ENCODE assay signal across 8 cellular contexts in the genomic region with DNA sequence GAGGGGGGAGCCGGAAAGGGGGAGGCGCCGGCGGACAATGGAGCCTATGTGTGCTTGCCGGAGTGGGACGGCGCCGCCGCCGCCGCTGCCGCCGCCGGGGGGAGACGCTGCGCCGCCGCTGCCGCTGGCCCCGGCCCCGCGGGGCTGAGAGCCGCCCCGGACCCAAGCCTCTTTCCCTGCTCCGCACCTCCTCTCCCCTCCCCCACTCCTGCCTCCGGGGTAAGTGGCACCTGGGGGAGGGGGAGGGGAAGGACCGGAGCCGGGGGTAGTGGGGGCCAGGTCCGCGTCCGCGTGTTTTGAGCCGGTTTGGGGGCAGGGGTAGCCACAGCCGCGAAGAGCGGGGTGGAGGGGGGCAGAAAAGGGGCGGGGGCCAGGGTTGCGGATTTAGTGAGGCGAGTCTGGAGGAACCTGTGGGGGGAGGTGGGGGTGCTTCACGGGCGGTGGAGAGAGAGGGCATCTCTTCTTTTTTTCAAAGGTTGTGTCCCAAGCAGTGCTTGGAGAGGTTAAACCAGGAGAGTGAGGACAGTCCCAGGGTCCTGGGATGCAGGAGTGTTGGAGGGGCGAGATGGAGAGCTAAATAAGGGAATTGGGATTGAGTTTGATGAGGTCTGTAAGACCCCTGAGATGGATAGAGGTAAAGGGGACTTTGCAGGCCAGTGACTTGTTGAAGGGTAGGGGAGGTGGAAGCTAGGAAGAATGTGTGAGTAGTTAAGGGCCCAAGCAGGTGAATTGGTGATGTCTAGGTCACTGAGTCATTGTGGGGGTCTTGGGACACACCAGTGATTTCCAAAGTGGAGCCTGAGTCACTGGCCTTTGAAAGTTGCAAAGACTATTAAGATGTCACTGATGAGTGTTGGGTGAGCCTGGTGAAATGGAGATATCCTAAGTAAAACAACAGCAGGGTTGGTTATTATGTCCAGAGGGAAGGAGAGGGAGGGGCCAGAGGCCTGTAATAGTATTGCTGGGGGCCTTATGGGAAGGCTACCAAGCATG. TPM values are rescaled to one million over a fixed set of nuclear protein-coding genes. Genes with fewer than 3 reads are reported as not detected.
A peak's percentile ranks its signal among the peaks of the same experiment; 100 is the strongest.
DNase-seq lines count a peak whose midpoint lies in the region; ATAC-seq and TF ChIP-seq lines count a peak whose summit lies in the region.

No MANE protein-coding gene starts in this region.

- H3K9ac ChIP-seq in BLaER1 (peak overlapping the region; percentile 84), mucosa of stomach (ENCODE audit: low read length) (peak overlapping the region; percentile 60)

- intact Hi-C loops in Panc1 (cut with micrococcal nuclease; ENCODE audit: unreplicated experiment) = no loop called here

- H3K27ac ChIP-seq in BLaER1 (peak overlapping the region; percentile 85), Panc1 (ENCODE audit: low read length) (peak overlapping the region; percentile 86), coronary artery (peak overlapping the region; percentile 75 to 94)

- no peaks in the 10 kb centered on the region for H3K9me3 ChIP-seq in BLaER1
- H3K9me3 ChIP-seq in Panc1 (ENCODE audit: control insufficient read depth, insufficient read depth, low read depth, low read length) = no peaks in the 10 kb centered on the region
- H3K9me3 ChIP-seq in mucosa of stomach (ENCODE audit: control insufficient read depth, low read length) = no peaks in the 10 kb centered on the region

- H4K20me1 ChIP-seq in BLaER1 = peaks cover 26% of the 10 kb centered on the region; the same call in 1 of the 2 replicates

- BruUV-seq in Panc1 (replicated peaks; lab: Mats Ljungman, UMichigan) = no TSS peak

- H3K27me3 ChIP-seq in BLaER1 (peaks cover 9% of the 10 kb centered on the region; the same call in 1 of the 2 replicates), Panc1 (ENCODE audit: control insufficient read depth, insufficient read depth, low read length) (peaks cover 14% of the 10 kb centered on the region), mucosa of stomach (ENCODE audit: control insufficient read depth, insufficient read depth, low read length) (no peaks in the 10 kb centered on the region)

- in situ Hi-C loops in Panc1 (cut with HindIII; ENCODE audit: low pct_unique_long_range_greater_than_20kb, low sequenced_read_pairs) = no loop called here

- H3K4me2 ChIP-seq in BLaER1 = peak overlapping the region; percentile 96

- CTCF ChIA-PET in Panc1 (lab: Charles Lee) = interaction anchor here (1.0 to 1.5 kb wide), 3 partner anchors 40 to 59 kb away, joined by 4 to 10 read pairs (median 6); a partner anchor contains a TSS

- TF ChIP-seq POLR2A in GM19193 (IDR thresholded peaks at IDR 0.05; ENCODE audit: extremely low read depth, insufficient read depth, insufficient read length) = peak; percentile 42

- H3K36me3 ChIP-seq in BLaER1 = peaks cover 9% of the 10 kb centered on the region
- H3K36me3 ChIP-seq in Panc1 (ENCODE audit: control insufficient read depth, insufficient read depth, low read length) = peaks cover 5% of the 10 kb centered on the region; the same call in 1 of the 2 replicates
- H3K36me3 ChIP-seq in mucosa of stomach (ENCODE audit: control insufficient read depth, insufficient read depth, low read length) = no peaks in the 10 kb centered on the region

- TF ChIP-seq CTCF in Panc1 (IDR thresholded peaks at IDR 0.05) (peak; percentile 46), coronary artery (IDR thresholded peaks at IDR 0.05) (no peak)

- POLR2A ChIA-PET in Panc1 (lab: Charles Lee) = no interaction called here

- H3K4me3 ChIP-seq in BLaER1 (peak overlapping the region; percentile 76), Panc1 (ENCODE audit: low read depth in 2 of 2, low read length in 2 of 2) (peak overlapping the region; percentile 72 to 88), coronary artery (peak overlapping the region; percentile 93), mucosa of stomach (ENCODE audit: low read length) (peak overlapping the region; percentile 10)

- DNase-seq in Panc1 (ENCODE audit: low read depth, low spot score) = no peak
- DNase-seq in coronary artery (ENCODE audit: low spot score) = no peak
- DNase-seq in hippocampal formation (lab: John Stamatoyannopoulos, UW) = no peak
- no peak for DNase-seq in middle frontal gyrus (ENCODE audit: extremely low spot score, low spot score)
- DNase-seq in activated CD4-positive, CD25-positive, alpha-beta regulatory T cell (lab: John Stamatoyannopoulos, UW) = no peak

- ATAC-seq in Panc1 = peak; percentile 4

- H3K4me1 ChIP-seq in BLaER1 = peaks cover 60% of the 10 kb centered on the region
- peaks cover 9% of the 10 kb centered on the region for H3K4me1 ChIP-seq in Panc1 (ENCODE audit: control insufficient read depth, insufficient read depth, low read length)
- peaks cover 9% of the 10 kb centered on the region for H3K4me1 ChIP-seq in mucosa of stomach (ENCODE audit: control insufficient read depth, insufficient read depth, low read length)

RNA-seq across cellular contexts. Expression of a gene that starts 59.1 kb away (rescaled TPM):
- total RNA-seq in Panc1 (2021; ENCODE audit: unreplicated experiment) = 25.1 TPM
- polyA plus RNA-seq in Panc1 (2012; ENCODE audit: insufficient read length) = 13.8 TPM

Comparison
In these comparisons a context has a peak if more than half of its experiments do, and no peak if none do; other contexts are left out.
1. H3K4me3 ChIP-seq: peak in every context shown above with its lines; median percentile 93 in coronary artery; 80 in Panc1; 76 in BLaER1; 10 in mucosa of stomach.